ENCODE assay signal across 8 cellular contexts in the genomic region with DNA sequence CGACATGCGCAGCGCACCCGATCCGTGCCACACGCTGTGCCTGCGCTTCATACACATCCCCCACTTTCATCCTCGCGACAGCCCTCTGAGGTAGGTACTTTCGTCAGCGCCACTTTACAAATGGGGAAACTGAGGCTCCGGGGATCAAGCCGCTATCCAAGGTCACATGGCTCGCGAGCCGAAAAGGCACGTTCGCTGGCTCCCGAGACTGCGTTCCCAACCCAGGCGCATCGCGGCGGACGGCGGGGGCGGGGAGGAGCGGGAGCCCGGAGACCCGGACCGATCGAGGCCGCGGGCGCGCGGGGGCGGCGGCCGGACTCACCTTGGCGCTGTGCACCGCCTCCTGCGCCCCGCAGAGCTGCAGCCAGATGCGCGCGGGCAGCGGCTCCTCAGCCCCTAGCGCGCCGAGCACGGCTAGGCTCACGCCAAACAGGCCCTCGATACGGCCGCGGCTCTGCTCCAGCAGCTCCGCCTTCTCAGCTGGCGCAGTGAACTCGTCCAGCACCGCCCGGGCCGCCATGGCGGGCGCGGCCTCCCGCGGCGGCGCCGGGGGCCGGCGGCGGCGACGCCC. TPM values are rescaled to one million over a fixed set of nuclear protein-coding genes. Genes with fewer than 3 reads are reported as not detected.
A peak's percentile ranks its signal among the peaks of the same experiment; 100 is the strongest.
DNase-seq lines count a peak whose midpoint lies in the region; ATAC-seq and TF ChIP-seq lines count a peak whose summit lies in the region.

No MANE protein-coding gene starts in this region.

- DNase-seq in 8988T (peak; percentile 45), NCI-H460 (ENCODE audit: extremely low read depth, low read depth) (peak; percentile 28), activated gamma-delta T cell treated with Interleukin-2 at 50 U/mL for 16 hours (peak; percentile 43), head of caudate nucleus (peak in 41 of 42 donors; percentile 30 to 75 (median 53)), omental fat pad (ENCODE audit: low spot score) (no peak), amniotic stem cell (lab: John Stamatoyannopoulos, UW) (no peak)

- ATAC-seq in GM18520 (IDR thresholded peaks at IDR 0.05; ENCODE audit: unreplicated experiment) (peak; percentile 27), HG03025 (IDR thresholded peaks at IDR 0.05; ENCODE audit: low FRiP score, unreplicated experiment) (peak; percentile 32), omental fat pad (ENCODE audit: low FRiP score) (peak; percentile 52)

- intact Hi-C loops in head of caudate nucleus (cut with DNase I): loop anchor here (5.0 to 10.0 kb wide), 2 partner anchors 52 to 365 kb away; partner anchors contain the start of genes ABCC11 and LONP2

- TF ChIP-seq CTCF in omental fat pad (IDR thresholded peaks at IDR 0.05): no peak

RNA-seq across cellular contexts. Expression of gene N4BP1, which starts 0.4 kb away (rescaled TPM):
- total RNA-seq in NCI-H460 (2014; rRNA removed; shearing (Covaris generic)): 15.0 and 17.7 TPM in 2 replicates
- 4.8 and 10.1 TPM in 2 replicates for polyA plus RNA-seq in NCI-H460 (2014; cell fraction: nucleus; rRNA removed)
- total RNA-seq in omental fat pad: 10 to 100 TPM; 19.8 to 44.8 (median 28.2) TPM

Comparison
In these comparisons a context has a peak if more than half of its experiments do, and no peak if none do; other contexts are left out.
1. DNase-seq: peak in 8988T (single experiment), NCI-H460 (single experiment), activated gamma-delta T cell treated with Interleukin-2 at 50 U/mL for 16 hours (single experiment) and head of caudate nucleus (41 of 42); none in omental fat pad (single experiment) and amniotic stem cell (single experiment).
2. Peak in every context shown above with its lines, with median percentiles within 50 percentile points of each other: ATAC-seq.